In the genomic region with DNA sequence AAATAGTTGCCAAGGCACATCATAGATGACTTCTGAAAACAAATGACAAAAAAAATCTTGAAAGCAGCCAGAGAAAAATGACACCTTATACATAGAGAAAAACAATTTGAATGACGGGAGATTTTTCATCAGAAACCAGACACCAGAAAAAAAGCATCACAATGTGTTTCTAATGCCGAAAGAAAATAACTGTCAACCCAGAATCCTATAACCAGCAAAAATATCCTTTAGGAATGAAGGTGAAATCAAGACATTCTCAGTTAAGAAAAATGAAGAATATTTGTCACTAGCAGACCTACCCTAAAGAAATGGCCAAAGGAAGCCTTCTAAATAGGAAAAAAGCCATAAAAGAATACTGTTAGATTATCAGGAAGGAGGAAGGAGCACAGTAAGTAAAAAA, we compare ENCODE assay signal across 34 cellular contexts.
"Had no signal": no experiment of that assay in that cellular context is flagged by ENCODE, and none has a peak within 500 bp of the region (broad histone marks: within the 10 kb centered on the region; RNA-seq: fewer than 3 reads in every experiment).

No MANE protein-coding gene starts in this region.

- H3K27ac ChIP-seq: adrenal gland, ascending aorta, breast epithelium, cardiac muscle cell, colonic mucosa, WERI-Rb-1 had no signal

- H3K36me3 ChIP-seq: colonic mucosa had no signal

- H3K4me1 ChIP-seq: ascending aorta, breast epithelium, colonic mucosa had no signal

- H3K9me3 ChIP-seq: colonic mucosa had no signal

- H3K4me3 ChIP-seq: adrenal gland, ascending aorta, breast epithelium, cardiac muscle cell, colonic mucosa had no signal

- H3K27me3 ChIP-seq: adrenal gland, ascending aorta, breast epithelium, cardiac muscle cell, colonic mucosa had no signal

- FAIRE-seq: frontal cortex had no signal

- DNase-seq: activated B cell treated with CpG ODN at 0.5 μM for 24 hours; activated CD4-positive, alpha-beta T cell treated with anti-CD3 and anti-CD28 coated beads for 48 hours; activated CD4-positive, alpha-beta T cell treated with anti-CD3 and anti-CD28 coated beads, Interleukin-2, amount 50 U/mL, for 1 hour; activated CD4-positive, alpha-beta T cell treated with anti-CD3 and anti-CD28 coated beads, Interleukin-2, amount 50 U/mL, for 48 hours; activated CD8-positive, alpha-beta memory T cell treated with anti-CD3 and anti-CD28 coated beads for 24 hours; activated CD8-positive, alpha-beta memory T cell treated with anti-CD3 and anti-CD28 coated beads, Interleukin-2, amount 50 U/mL, for 4 hours; activated CD8-positive, alpha-beta T cell treated with anti-CD3 and anti-CD28 coated beads for 36 hours; activated effector memory CD4-positive, alpha-beta T cell treated with anti-CD3 and anti-CD28 coated beads, Interleukin-2, amount 50 U/mL, for 16 hours; activated naive CD4-positive, alpha-beta T cell treated with anti-CD3 and anti-CD28 coated beads for 36 hours; activated naive CD8-positive, alpha-beta T cell treated with anti-CD3 and anti-CD28 coated beads for 36 hours; activated naive CD8-positive, alpha-beta T cell treated with anti-CD3 and anti-CD28 coated beads, Interleukin-2, amount 50 U/mL, for 24 hours; activated T-cell treated with anti-CD3 and anti-CD28 coated beads, Interleukin-2, amount 50 U/mL, for 1 hour; activated T-cell treated with anti-CD3 and anti-CD28 coated beads, Interleukin-2, amount 50 U/mL, for 48 hours; adrenal gland; central memory CD4-positive, alpha-beta T cell; cerebellar nuclear complex; colonic mucosa; effector CD8-positive, alpha-beta T cell; foreskin fibroblast; head of caudate nucleus; T-helper 17 cell; T1000; WERI-Rb-1 had no signal

- H3K4me3 Mint-ChIP-seq: activated B cell treated with CpG ODN at 0.5 μM for 24 hours; activated CD8-positive, alpha-beta T cell treated with anti-CD3 and anti-CD28 coated beads for 36 hours; activated naive CD4-positive, alpha-beta T cell treated with anti-CD3 and anti-CD28 coated beads for 36 hours; activated naive CD4-positive, alpha-beta T cell treated with anti-CD3 and anti-CD28 coated beads, Interleukin-2, amount 50 U/mL, for 24 hours; activated naive CD8-positive, alpha-beta T cell treated with anti-CD3 and anti-CD28 coated beads for 36 hours; activated naive CD8-positive, alpha-beta T cell treated with anti-CD3 and anti-CD28 coated beads, Interleukin-2, amount 50 U/mL, for 24 hours; activated T-helper 1 cell treated with anti-CD3 and anti-CD28 coated beads, Interleukin-12 subunit alpha, Interleukin-12 subunit beta, Interleukin-2, Interleukin-4 antibody, amounts not matched to agents 30 ng/mL and 10 ng/mL and 1 ng/mL, durations not matched to agents 14 hours and 24 hours and 36 hours; brain; T-helper 17 cell; T-helper 2 cell treated with Interferon-gamma antibody and Interleukin-4, amounts not matched to agents 5 μg/mL and 100 μg/mL, for 36 hours had no signal

- H3K27ac Mint-ChIP-seq: activated B cell treated with CpG ODN at 0.5 μM for 24 hours; activated CD8-positive, alpha-beta T cell treated with anti-CD3 and anti-CD28 coated beads for 36 hours; activated naive CD4-positive, alpha-beta T cell treated with anti-CD3 and anti-CD28 coated beads for 36 hours; activated naive CD4-positive, alpha-beta T cell treated with anti-CD3 and anti-CD28 coated beads, Interleukin-2, amount 50 U/mL, for 24 hours; activated naive CD8-positive, alpha-beta T cell treated with anti-CD3 and anti-CD28 coated beads for 36 hours; activated naive CD8-positive, alpha-beta T cell treated with anti-CD3 and anti-CD28 coated beads, Interleukin-2, amount 50 U/mL, for 24 hours; activated T-helper 1 cell treated with anti-CD3 and anti-CD28 coated beads, Interleukin-12 subunit alpha, Interleukin-12 subunit beta, Interleukin-2, Interleukin-4 antibody, amounts not matched to agents 30 ng/mL and 10 ng/mL and 1 ng/mL, durations not matched to agents 14 hours and 24 hours and 36 hours; activated T-helper 2 cell treated with anti-CD3 and anti-CD28 coated beads, Interferon-gamma antibody, Interleukin-2, Interleukin-4, amounts not matched to agents 10 μg/mL and 5 μg/mL and 100 μg/mL, durations not matched to agents 14 hours and 24 hours and 36 hours; brain; T-helper 17 cell; T-helper 2 cell treated with Interferon-gamma antibody and Interleukin-4, amounts not matched to agents 5 μg/mL and 100 μg/mL, for 36 hours had no signal

- H3K4me1 Mint-ChIP-seq: activated B cell treated with CpG ODN at 0.5 μM for 24 hours; activated naive CD8-positive, alpha-beta T cell treated with anti-CD3 and anti-CD28 coated beads, Interleukin-2, amount 50 U/mL, for 24 hours had no signal

- ATAC-seq: activated CD4-positive, CD25-positive, alpha-beta regulatory T cell treated with anti-CD3 and anti-CD28 coated beads, Interleukin-2, amount 50 U/mL, for 24 hours; activated CD8-positive, alpha-beta T cell treated with anti-CD3 and anti-CD28 coated beads for 36 hours; activated naive CD8-positive, alpha-beta T cell treated with anti-CD3 and anti-CD28 coated beads, Interleukin-2, amount 50 U/mL, for 24 hours; esophagus mucosa; T-helper 17 cell had no signal

- H3K27me3 Mint-ChIP-seq: activated B cell treated with CpG ODN at 0.5 μM for 24 hours; activated CD8-positive, alpha-beta T cell treated with anti-CD3 and anti-CD28 coated beads for 36 hours; activated naive CD4-positive, alpha-beta T cell treated with anti-CD3 and anti-CD28 coated beads, Interleukin-2, amount 50 U/mL, for 24 hours; activated naive CD8-positive, alpha-beta T cell treated with anti-CD3 and anti-CD28 coated beads for 36 hours; activated naive CD8-positive, alpha-beta T cell treated with anti-CD3 and anti-CD28 coated beads, Interleukin-2, amount 50 U/mL, for 24 hours; brain; T-helper 17 cell had no signal
